In the genomic region with DNA sequence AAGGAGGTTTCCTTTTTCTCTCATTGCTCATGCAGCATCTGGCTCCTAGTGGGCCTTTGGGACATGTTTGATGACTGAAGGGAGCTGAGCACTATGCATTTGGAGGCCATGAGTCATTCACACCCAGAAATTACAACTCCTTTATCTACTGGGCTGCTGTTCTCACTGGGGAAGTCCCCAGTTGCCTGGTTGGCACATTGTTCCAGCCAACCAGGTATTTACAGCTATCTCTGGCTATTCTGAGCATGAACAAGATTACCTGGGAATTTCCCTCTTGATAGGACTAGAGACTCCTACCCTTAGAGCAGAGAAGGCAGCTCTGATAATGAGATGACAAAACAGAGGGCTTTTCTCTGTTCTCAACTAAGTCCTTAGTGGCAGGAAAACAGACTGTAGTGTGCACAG, we compare ENCODE assay signal across 8 cellular contexts.
A peak's percentile ranks its signal among the peaks of the same experiment; 100 is the strongest.
DNase-seq lines count a peak whose midpoint lies in the region; ATAC-seq lines count a peak whose summit lies in the region.

No MANE protein-coding gene starts in this region.

- peaks cover 27% of the 10 kb centered on the region for H3K4me1 Mint-ChIP-seq in activated CD4-positive, alpha-beta T cell treated with anti-CD3 and anti-CD28 coated beads, Interleukin-2, amount 10 ng/mL, durations not matched to agents 24 days and 14 days
- peaks cover 48 to 74% of the 10 kb centered on the region in 2 donors for H3K4me1 Mint-ChIP-seq in stimulated activated naive B cell treated with anti-CD40 and anti-IgM and Interleukin-4, amounts not matched to agents 10 μg/mL and 1 μg/mL and 100 μg/mL, for 72 hours

- H3K4me3 Mint-ChIP-seq in activated CD4-positive, alpha-beta T cell treated with anti-CD3 and anti-CD28 coated beads, Interleukin-2, amount 10 ng/mL, durations not matched to agents 24 days and 14 days: peak overlapping the region; percentile 59
- peak overlapping the region; percentile 71 to 74 for H3K4me3 Mint-ChIP-seq in stimulated activated naive B cell treated with anti-CD40 and anti-IgM and Interleukin-4, amounts not matched to agents 10 μg/mL and 1 μg/mL and 100 μg/mL, for 72 hours

- peaks cover 14% of the 10 kb centered on the region for H3K36me3 Mint-ChIP-seq in activated CD4-positive, alpha-beta T cell treated with anti-CD3 and anti-CD28 coated beads, Interleukin-2, amount 10 ng/mL, durations not matched to agents 24 days and 14 days (ENCODE audit: low read depth)
- H3K36me3 Mint-ChIP-seq in stimulated activated naive B cell treated with anti-CD40 and anti-IgM and Interleukin-4, amounts not matched to agents 10 μg/mL and 1 μg/mL and 100 μg/mL, for 72 hours: peaks cover 41 to 48% of the 10 kb centered on the region in 2 donors

- peak; percentile 57 for DNase-seq in stimulated activated naive CD4-positive, alpha-beta T cell treated with Interleukin-2 at 50 U/mL for 16 hours (lab: John Stamatoyannopoulos, UW)
- no peak for DNase-seq in stimulated activated naive CD4-positive, alpha-beta T cell (lab: John Stamatoyannopoulos, UW)
- peak; percentile 73 for DNase-seq in activated CD4-positive, alpha-beta T cell treated with anti-CD3 and anti-CD28 coated beads, Interleukin-2, amount 10 ng/mL, durations not matched to agents 24 days and 14 days
- peak; percentile 55 for DNase-seq in iPS-NIHi7 (ENCODE audit: extremely low spot score)
- peak; percentile 80 for DNase-seq in stimulated activated naive B cell treated with anti-CD40 and anti-IgM and Interleukin-4, amounts not matched to agents 10 μg/mL and 1 μg/mL and 100 μg/mL, for 72 hours
- DNase-seq in activated gamma-delta T cell treated with Interleukin-2 at 50 U/mL for 16 hours: no peak

- intact Hi-C loops in activated CD4-positive, alpha-beta T cell treated with anti-CD3 and anti-CD28 coated beads, Interleukin-2, amount 10 ng/mL, durations not matched to agents 24 days and 14 days (cut with micrococcal nuclease): loop anchor here (1.0 to 2.0 kb wide), 6 partner anchors 48 to 208 kb away; no protein-coding TSS in a partner anchor

- ATAC-seq in HG03064 (IDR thresholded peaks at IDR 0.05; ENCODE audit: low read depth, unreplicated experiment) (peak; percentile 78), HG03139 (IDR thresholded peaks at IDR 0.05; ENCODE audit: unreplicated experiment) (no peak)
- ATAC-seq in stimulated activated naive B cell treated with anti-CD40 and anti-IgM and Interleukin-4, amounts not matched to agents 10 μg/mL and 1 μg/mL and 100 μg/mL, for 72 hours (replicated peaks): peak; percentile 96 to 97

- H3K27me3 Mint-ChIP-seq in activated CD4-positive, alpha-beta T cell treated with anti-CD3 and anti-CD28 coated beads, Interleukin-2, amount 10 ng/mL, durations not matched to agents 24 days and 14 days: peaks cover 2% of the 10 kb centered on the region
- no peaks in the 10 kb centered on the region for H3K27me3 Mint-ChIP-seq in stimulated activated naive B cell treated with anti-CD40 and anti-IgM and Interleukin-4, amounts not matched to agents 10 μg/mL and 1 μg/mL and 100 μg/mL, for 72 hours

- peaks cover 8% of the 10 kb centered on the region for H3K9me3 Mint-ChIP-seq in activated CD4-positive, alpha-beta T cell treated with anti-CD3 and anti-CD28 coated beads, Interleukin-2, amount 10 ng/mL, durations not matched to agents 24 days and 14 days
- H3K9me3 Mint-ChIP-seq in stimulated activated naive B cell treated with anti-CD40 and anti-IgM and Interleukin-4, amounts not matched to agents 10 μg/mL and 1 μg/mL and 100 μg/mL, for 72 hours: peaks cover 8 to 9% of the 10 kb centered on the region in 2 donors

- peak overlapping the region; percentile 93 for H3K27ac Mint-ChIP-seq in activated CD4-positive, alpha-beta T cell treated with anti-CD3 and anti-CD28 coated beads, Interleukin-2, amount 10 ng/mL, durations not matched to agents 24 days and 14 days
- peak overlapping the region; percentile 99 for H3K27ac Mint-ChIP-seq in stimulated activated naive B cell treated with anti-CD40 and anti-IgM and Interleukin-4, amounts not matched to agents 10 μg/mL and 1 μg/mL and 100 μg/mL, for 72 hours

Comparison
In these comparisons a context has a peak if more than half of its experiments do, and no peak if none do; other contexts are left out.
1. DNase-seq: peak in stimulated activated naive CD4-positive, alpha-beta T cell treated with Interleukin-2 at 50 U/mL for 16 hours (single experiment), activated CD4-positive, alpha-beta T cell treated with anti-CD3 and anti-CD28 coated beads, Interleukin-2, amount 10 ng/mL, durations not matched to agents 24 days and 14 days (single experiment), iPS-NIHi7 (single experiment) and stimulated activated naive B cell treated with anti-CD40 and anti-IgM and Interleukin-4, amounts not matched to agents 10 μg/mL and 1 μg/mL and 100 μg/mL, for 72 hours (single experiment); none in stimulated activated naive CD4-positive, alpha-beta T cell (0 of 6) and activated gamma-delta T cell treated with Interleukin-2 at 50 U/mL for 16 hours (single experiment).